In genomic region chrX:12978205-12979010, GRCh38 we compare ENCODE assay signal across 1 cellular context.
TF ChIP-seq lines count a peak whose summit lies in the region.

No MANE protein-coding gene starts in this region.

TF ChIP-seq in WTC11, 78 proteins besides CTCF, POLR2A, EP300 and RAD21 (continued from another document):
- TF ChIP-seq KAT7 (CRISPR knock-in tag; IDR thresholded peaks at IDR 0.05; ENCODE audit: borderline replicate concordance) (no peak), NR1H2 (CRISPR knock-in tag; IDR thresholded peaks at IDR 0.05) (no peak), ZNF416 (CRISPR knock-in tag; IDR thresholded peaks at IDR 0.05) (peak; percentile 67; the same call in 1 of the 2 replicates), MXD4 (CRISPR knock-in tag; IDR thresholded peaks at IDR 0.05; ENCODE audit: borderline replicate concordance) (no peak), NFATC4 (CRISPR knock-in tag; IDR thresholded peaks at IDR 0.05) (0 out of 2 replicates have a peak, but pooled peaks have one; percentile 18), ATF2 (CRISPR knock-in tag; IDR thresholded peaks at IDR 0.05; ENCODE audit: borderline replicate concordance, low read depth) (no peak), E2F1 (CRISPR knock-in tag; IDR thresholded peaks at IDR 0.05) (no peak), EMX1 (CRISPR knock-in tag; IDR thresholded peaks at IDR 0.05) (peak; percentile 93), TEAD4 (CRISPR knock-in tag; IDR thresholded peaks at IDR 0.05) (no peak), ESRRA (CRISPR knock-in tag; IDR thresholded peaks at IDR 0.05; ENCODE audit: borderline replicate concordance) (no peak), ZNF396 (CRISPR knock-in tag; IDR thresholded peaks at IDR 0.05; ENCODE audit: borderline replicate concordance) (no peak), FOXP4 (CRISPR knock-in tag; IDR thresholded peaks at IDR 0.05) (no peak), CDX4 (CRISPR knock-in tag; IDR thresholded peaks at IDR 0.05; ENCODE audit: borderline replicate concordance) (no peak), MLX (CRISPR knock-in tag; IDR thresholded peaks at IDR 0.05) (no peak)
TF ChIP-seq in WTC11: peak in this region for 6.
